8 cellular contexts compared by ENCODE assay signal in the genomic region with DNA sequence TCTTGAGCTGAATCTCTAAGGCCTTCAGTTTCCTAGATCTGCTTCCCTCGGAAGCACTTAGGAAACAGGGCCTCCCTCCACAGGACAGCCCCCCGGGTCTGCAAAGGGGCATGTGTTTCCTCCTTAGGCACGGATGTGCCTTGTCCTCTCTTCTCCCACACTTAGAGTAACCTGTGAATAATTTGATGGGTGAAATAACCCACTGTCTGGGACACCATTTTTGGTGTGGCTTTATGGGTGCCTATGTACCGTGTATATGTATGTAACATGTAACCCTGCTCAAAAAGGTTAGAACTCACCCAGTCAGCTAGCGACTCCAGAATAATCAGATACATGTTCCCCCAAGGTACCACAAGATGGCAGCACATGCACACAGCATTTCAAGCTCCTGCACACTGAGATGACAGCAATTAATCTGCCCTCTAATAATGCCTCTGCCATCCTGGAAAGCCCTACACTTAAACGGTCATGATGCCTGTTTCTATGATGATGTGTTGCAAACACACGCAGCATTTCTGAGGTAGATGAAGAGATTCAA.
DNase-seq lines count a peak whose midpoint lies in the region; ATAC-seq and TF ChIP-seq lines count a peak whose summit lies in the region.

No MANE protein-coding gene starts in this region.

- TF ChIP-seq CTCF in GM12872 (IDR thresholded peaks at IDR 0.05; ENCODE audit: insufficient read depth, low read depth, low read length) (peak; percentile 83), right atrium auricular region (IDR thresholded peaks at IDR 0.05) (peak; percentile 77 to 83), sigmoid colon (IDR thresholded peaks at IDR 0.05) (peak; percentile 68 to 84 (median 74))

- H3K4me1 ChIP-seq in right atrium auricular region (peaks cover 0 to 6% of the 10 kb centered on the region in 2 donors), sigmoid colon (peaks cover 0 to 13% (median 10%) of the 10 kb centered on the region in 4 donors)

- peak; percentile 91 for DNase-seq in NCI-H146 treated with DMSO at 0.1 percent for 48 hours (lab: John Stamatoyannopoulos, UW; ENCODE audit: unreplicated experiment)
- peak; percentile 64 for DNase-seq in T follicular helper cell (ENCODE audit: low read depth)
- DNase-seq in amniotic epithelial cell (ENCODE audit: low read depth) = peak; percentile 90
- peak; percentile 80 for DNase-seq in right atrium auricular region (ENCODE audit: low spot score)
- peak; percentile 81 for DNase-seq in sigmoid colon

- intact Hi-C loops in sigmoid colon (cut with DNase I) = loop anchor here (1.0 to 5.0 kb wide), 3 partner anchors 260 to 549 kb away; partner anchors contain the start of genes MCM8 and TRMT6

- TF ChIP-seq POLR2A in sigmoid colon (IDR thresholded peaks at IDR 0.05) = no peak
- no peak for TF ChIP-seq POLR2A in GM18505 (IDR thresholded peaks at IDR 0.05; ENCODE audit: borderline replicate concordance, extremely low read depth, insufficient read depth, insufficient read length)

- H3K9me3 ChIP-seq in right atrium auricular region (no peaks in the 10 kb centered on the region), sigmoid colon (no peaks in the 10 kb centered on the region)

- ATAC-seq in HG02678 (IDR thresholded peaks at IDR 0.05; ENCODE audit: unreplicated experiment) (peak; percentile 75), GM18505 (IDR thresholded peaks at IDR 0.05; ENCODE audit: unreplicated experiment) (no peak)

- no peaks in the 10 kb centered on the region for H3K36me3 ChIP-seq in right atrium auricular region
- no peaks in the 10 kb centered on the region for H3K36me3 ChIP-seq in sigmoid colon

- no peak overlapping the region for H3K27ac ChIP-seq in right atrium auricular region
- no peak overlapping the region for H3K27ac ChIP-seq in sigmoid colon

- H3K27me3 ChIP-seq in right atrium auricular region (no peaks in the 10 kb centered on the region), sigmoid colon (no peaks in the 10 kb centered on the region)

- no peak for TF ChIP-seq EP300 in sigmoid colon (IDR thresholded peaks at IDR 0.05)

- 17 to 22% methylated on average over 7 of the region's 7 CpGs for WGBS in sigmoid colon, 2 donors

- H3K4me3 ChIP-seq in right atrium auricular region (no peak overlapping the region), sigmoid colon (no peak overlapping the region)
